Comparison of ENCODE assay signal across 8 cellular contexts in genomic region chr6:32971245-32971580, GRCh38. TPM values are rescaled to one million over a fixed set of nuclear protein-coding genes. Genes with fewer than 3 reads are reported as not detected.
A peak's percentile ranks its signal among the peaks of the same experiment; 100 is the strongest.
DNase-seq lines count a peak whose midpoint lies in the region; ATAC-seq lines count a peak whose summit lies in the region.

No MANE protein-coding gene starts in this region.

- H3K36me3 Mint-ChIP-seq in activated naive CD4-positive, alpha-beta T cell treated with anti-CD3 and anti-CD28 coated beads, Interleukin-2, amount 50 U/mL, for 72 hours: peaks cover 73 to 79% of the 10 kb centered on the region in 2 donors

- peak overlapping the region; percentile 99 for H3K9ac ChIP-seq in iPS-20b (ENCODE audit: low read depth, low read length)
- H3K9ac ChIP-seq in stomach smooth muscle (ENCODE audit: low read length in 2 of 2): peak overlapping the region; percentile 100

- no peaks in the 10 kb centered on the region for H3K9me3 ChIP-seq in iPS-20b (ENCODE audit: insufficient read depth, low read depth, low read length)
- no peaks in the 10 kb centered on the region for H3K9me3 ChIP-seq in stomach smooth muscle (ENCODE audit: control insufficient read depth in 2 of 2, low read length in 2 of 2)

- peak overlapping the region; percentile 97 to 99 for H3K27ac Mint-ChIP-seq in activated naive CD4-positive, alpha-beta T cell treated with anti-CD3 and anti-CD28 coated beads, Interleukin-2, amount 50 U/mL, for 72 hours

- H3K27ac ChIP-seq in iPS-20b (ENCODE audit: low read length) (peak overlapping the region; percentile 92), stomach smooth muscle (ENCODE audit: low read length) (peak overlapping the region; percentile 100)

- DNase-seq in HT-29 (ENCODE audit: low spot score): peak; percentile 42
- DNase-seq in activated naive CD4-positive, alpha-beta T cell treated with anti-CD3 and anti-CD28 coated beads, Interleukin-2, amount 50 U/mL, for 72 hours (ENCODE audit: low spot score in 2 of 2): no peak
- no peak for DNase-seq in NCI-H446 (lab: John Stamatoyannopoulos, UW)
- DNase-seq in NK-92 (lab: John Stamatoyannopoulos, UW; ENCODE audit: unreplicated experiment): no peak
- DNase-seq in NCI-H1092 (lab: John Stamatoyannopoulos, UW): no peak

- H3K9me3 Mint-ChIP-seq in activated naive CD4-positive, alpha-beta T cell treated with anti-CD3 and anti-CD28 coated beads, Interleukin-2, amount 50 U/mL, for 72 hours: no peaks in the 10 kb centered on the region

- peaks cover 8% of the 10 kb centered on the region for H3K4me1 ChIP-seq in iPS-20b (ENCODE audit: insufficient read depth, low read length)
- peaks cover 45% of the 10 kb centered on the region for H3K4me1 ChIP-seq in stomach smooth muscle (ENCODE audit: control insufficient read depth, insufficient read depth, low read length)

- ATAC-seq in activated naive CD4-positive, alpha-beta T cell treated with anti-CD3 and anti-CD28 coated beads, Interleukin-2, amount 50 U/mL, for 72 hours: no peak
- no peak for ATAC-seq in HG02852 (IDR thresholded peaks at IDR 0.05; ENCODE audit: unreplicated experiment)

- H3K4me3 ChIP-seq in iPS-20b (ENCODE audit: low read length): peak overlapping the region; percentile 85
- peak overlapping the region; percentile 99 to 100 for H3K4me3 ChIP-seq in stomach smooth muscle (ENCODE audit: low read length in 2 of 2)

- H3K36me3 ChIP-seq in iPS-20b (ENCODE audit: insufficient read depth, low read depth, low read length) (peaks cover 49% of the 10 kb centered on the region), stomach smooth muscle (ENCODE audit: control insufficient read depth in 2 of 2, insufficient read depth in 2 of 2, low read length in 2 of 2) (peaks cover 18 to 21% of the 10 kb centered on the region in 2 donors)

- H3K27me3 ChIP-seq in iPS-20b (ENCODE audit: insufficient read depth, low read length) (no peaks in the 10 kb centered on the region), stomach smooth muscle (ENCODE audit: control insufficient read depth in 1 of 2, insufficient read depth in 2 of 2, low read length in 2 of 2) (no peaks in the 10 kb centered on the region)

RNA-seq across cellular contexts. Expression of gene BRD2, which starts 2.8 kb away (rescaled TPM):
- total RNA-seq in HT-29 (2014; rRNA removed; shearing (Covaris generic)): 144 and 147 TPM in 2 replicates
- 100 to 1,000 TPM; 216 to 254 TPM for total RNA-seq in activated naive CD4-positive, alpha-beta T cell treated with anti-CD3 and anti-CD28 coated beads, Interleukin-2, amount 50 U/mL, for 72 hours

RNA-seq across cellular contexts. Expression of gene HLA-DMA, which starts 18.3 kb away (rescaled TPM):
- total RNA-seq in HT-29 (2014; rRNA removed; shearing (Covaris generic)): 8.5 and 9.0 TPM in 2 replicates
- total RNA-seq in activated naive CD4-positive, alpha-beta T cell treated with anti-CD3 and anti-CD28 coated beads, Interleukin-2, amount 50 U/mL, for 72 hours: 10 to 100 TPM; 23.0 to 33.5 TPM

RNA-seq across cellular contexts. Expression of gene HLA-DMB, which starts 30.4 kb away (rescaled TPM):
- 2.1 and 3.3 TPM in 2 replicates for total RNA-seq in HT-29 (2014; rRNA removed; shearing (Covaris generic))
- 1 to 10 TPM; 2.8 to 4.5 TPM for total RNA-seq in activated naive CD4-positive, alpha-beta T cell treated with anti-CD3 and anti-CD28 coated beads, Interleukin-2, amount 50 U/mL, for 72 hours

RNA-seq across cellular contexts. Expression of gene HLA-DOA, which starts 38.2 kb away (rescaled TPM):
- 0.03 and 0.23 TPM in 2 replicates for total RNA-seq in HT-29 (2014; rRNA removed; shearing (Covaris generic))
- total RNA-seq in activated naive CD4-positive, alpha-beta T cell treated with anti-CD3 and anti-CD28 coated beads, Interleukin-2, amount 50 U/mL, for 72 hours: 1 to 10 TPM; 1.8 to 3.2 TPM
